1 cellular context compared by ENCODE assay signal in genomic region chr16:3099395-3099731, GRCh38.
TF ChIP-seq lines count a peak whose summit lies in the region.

No MANE protein-coding gene starts in this region.

TF ChIP-seq in K562, 482 proteins besides CTCF, POLR2A, EP300 and RAD21:
- TF ChIP-seq E2F4 (CRISPR knock-in tag; IDR thresholded peaks at IDR 0.05; ENCODE audit: low read depth) (no peak), ZNF318 (IDR thresholded peaks at IDR 0.05; ENCODE audit: borderline replicate concordance in 1 of 2, low read depth in 1 of 2) (no peak), KLF13 (tag; IDR thresholded peaks at IDR 0.05; ENCODE audit: borderline replicate concordance, low read depth) (no peak), ZFP36 (IDR thresholded peaks at IDR 0.05; ENCODE audit: low read depth, low read length, partially characterized antibody) (no peak), BCL6 (CRISPR knock-in tag; IDR thresholded peaks at IDR 0.05) (no peak), FOXK1 (CRISPR knock-in tag; IDR thresholded peaks at IDR 0.05; ENCODE audit: borderline replicate concordance) (no peak), TSHZ1 (CRISPR knock-in tag; IDR thresholded peaks at IDR 0.05) (no peak), DPF2 (IDR thresholded peaks at IDR 0.05) (no peak), SFPQ (IDR thresholded peaks at IDR 0.05; ENCODE audit: low read depth, low read length) (no peak), KDM5B (IDR thresholded peaks at IDR 0.05; ENCODE audit: insufficient replicate concordance, low read depth, low read length) (no peak), ZNF239 (CRISPR knock-in tag; IDR thresholded peaks at IDR 0.05) (no peak)
